In the genomic region with DNA sequence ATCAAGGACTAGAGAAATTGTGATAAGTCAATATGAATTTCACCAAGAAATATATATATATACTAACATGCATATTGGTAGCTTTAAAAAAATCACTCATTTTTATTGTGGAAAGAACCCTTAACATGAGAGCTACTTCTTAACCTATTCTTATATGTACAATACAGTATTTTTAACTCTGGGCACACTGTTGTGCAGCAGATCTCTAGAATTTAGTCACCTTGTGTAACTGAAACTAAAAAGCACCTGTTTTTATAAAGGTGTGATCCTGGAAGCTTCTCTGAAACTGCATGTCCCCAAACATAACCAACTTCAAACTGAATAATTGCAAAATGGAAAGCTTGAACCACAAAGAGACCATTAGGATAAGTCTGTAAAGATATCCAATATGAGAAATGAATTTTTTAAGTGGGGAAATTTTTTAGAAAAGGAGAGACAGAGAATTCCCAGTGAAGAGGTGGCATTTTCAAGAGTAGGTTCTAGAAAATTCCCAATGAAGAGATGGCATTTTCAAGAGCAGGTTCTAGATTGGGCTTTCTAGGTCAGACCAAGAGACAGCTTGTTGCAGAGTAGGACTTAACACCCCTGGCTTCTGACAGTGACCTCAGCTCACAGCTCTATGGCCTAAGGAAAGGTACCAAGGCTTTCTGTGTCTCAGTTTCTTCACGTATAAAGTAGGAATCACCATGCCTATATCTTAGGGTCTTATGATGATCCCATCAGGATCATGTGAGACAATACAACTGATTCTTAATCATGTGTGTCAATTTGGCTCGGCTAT, we compare ENCODE assay signal across 19 cellular contexts. TPM values are rescaled to one million over a fixed set of nuclear protein-coding genes. Genes with fewer than 3 reads are reported as not detected.
DNase-seq lines count a peak whose midpoint lies in the region; ATAC-seq and TF ChIP-seq lines count a peak whose summit lies in the region.
"Had no signal": no experiment of that assay in that cellular context is flagged by ENCODE, and none has a peak within 500 bp of the region (broad histone marks: within the 10 kb centered on the region; RNA-seq: fewer than 3 reads in every experiment).

No MANE protein-coding gene starts in this region.

- CTCF ChIA-PET in CD8-positive, alpha-beta T cell (lab: Charles Lee): no interaction called here

- no peak overlapping the region for H3K4me3 ChIP-seq in CD8-positive, alpha-beta T cell (ENCODE audit: low read depth, low read length)
- H3K4me3 ChIP-seq: A549, BLaER1, body of pancreas, testis had no signal

- H3K9me3 ChIP-seq in CD8-positive, alpha-beta T cell (ENCODE audit: low read length): no peaks in the 10 kb centered on the region
- H3K9me3 ChIP-seq: A549, BLaER1, body of pancreas, testis had no signal

- H3K27ac Mint-ChIP-seq in CD8-positive, alpha-beta T cell: no peak overlapping the region
- H3K27ac Mint-ChIP-seq: activated naive CD8-positive, alpha-beta T cell; activated T-cell treated with anti-CD3 and anti-CD28 coated beads, Interleukin-2, amount 50 U/mL, for 72 hours; T-helper 1 cell treated with Interleukin-12 subunit alpha and Interleukin-12 subunit beta and Interleukin-4 antibody, amounts not matched to agents 30 μg/mL and 1 μg/mL, for 36 hours; WTC11 had no signal

- no peaks in the 10 kb centered on the region for H3K27me3 ChIP-seq in CD8-positive, alpha-beta T cell (ENCODE audit: insufficient read depth, low read length)
- H3K27me3 ChIP-seq: BLaER1, body of pancreas, testis had no signal

- no peaks in the 10 kb centered on the region for H3K9me3 Mint-ChIP-seq in CD8-positive, alpha-beta T cell
- H3K9me3 Mint-ChIP-seq: activated T-cell treated with anti-CD3 and anti-CD28 coated beads, Interleukin-2, amount 50 U/mL, for 72 hours; T-helper 1 cell treated with Interleukin-12 subunit alpha and Interleukin-12 subunit beta and Interleukin-4 antibody, amounts not matched to agents 30 μg/mL and 1 μg/mL, for 36 hours; WTC11 had no signal

- intact Hi-C loops in CD8-positive, alpha-beta T cell (cut with DNase I, micrococcal nuclease): no loop called here

- no peaks in the 10 kb centered on the region for H3K36me3 ChIP-seq in CD8-positive, alpha-beta T cell (ENCODE audit: insufficient read depth, low read length)
- H3K36me3 ChIP-seq: BLaER1 had no signal

- no peaks in the 10 kb centered on the region for H3K27me3 Mint-ChIP-seq in CD8-positive, alpha-beta T cell (ENCODE audit: low read depth)
- H3K27me3 Mint-ChIP-seq: activated naive CD8-positive, alpha-beta T cell had no signal

- H3K4me1 Mint-ChIP-seq in CD8-positive, alpha-beta T cell (ENCODE audit: low read depth): no peaks in the 10 kb centered on the region

- ATAC-seq in GM18499 (IDR thresholded peaks at IDR 0.05; ENCODE audit: insufficient read depth, unreplicated experiment): peak; percentile 74
- ATAC-seq in GM19455 (IDR thresholded peaks at IDR 0.05; ENCODE audit: unreplicated experiment): peak; percentile 82
- ATAC-seq in HG02623 (IDR thresholded peaks at IDR 0.05; ENCODE audit: unreplicated experiment): peak; percentile 55
- ATAC-seq in HG03432 (IDR thresholded peaks at IDR 0.05; ENCODE audit: unreplicated experiment): peak; percentile 90
- no peak for ATAC-seq in CD8-positive, alpha-beta T cell
- ATAC-seq in left lobe of liver: no peak
- ATAC-seq: A549; activated T-cell treated with anti-CD3 and anti-CD28 coated beads, Interleukin-2, amount 50 U/mL, for 72 hours; body of pancreas; WTC11 had no signal

- no peaks in the 10 kb centered on the region for H3K36me3 Mint-ChIP-seq in CD8-positive, alpha-beta T cell
- H3K36me3 Mint-ChIP-seq: activated naive CD8-positive, alpha-beta T cell; WTC11 had no signal

- DNase-seq in CD8-positive, alpha-beta T cell: no peak
- DNase-seq in NCI-H2196 (lab: John Stamatoyannopoulos, UW; ENCODE audit: unreplicated experiment) (no peak), occipital lobe (lab: John Stamatoyannopoulos, UW) (no peak), left lobe of liver (ENCODE audit: low spot score) (no peak)
- DNase-seq: activated T-cell treated with anti-CD3 and anti-CD28 coated beads, Interleukin-2, amount 50 U/mL, for 72 hours; body of pancreas; Karpas-422; NCI-H69; retina; testis had no signal

- POLR2A ChIA-PET in CD8-positive, alpha-beta T cell (lab: Charles Lee): no interaction called here

- TF ChIP-seq CTCF in CD8-positive, alpha-beta T cell (IDR thresholded peaks at IDR 0.05): no peak

- no peak overlapping the region for H3K27ac ChIP-seq in CD8-positive, alpha-beta T cell (ENCODE audit: low read depth, low read length)
- H3K27ac ChIP-seq: A549, BLaER1, body of pancreas, testis had no signal

- no peak overlapping the region for H3K4me3 Mint-ChIP-seq in CD8-positive, alpha-beta T cell
- H3K4me3 Mint-ChIP-seq: activated naive CD8-positive, alpha-beta T cell; activated T-cell treated with anti-CD3 and anti-CD28 coated beads, Interleukin-2, amount 50 U/mL, for 72 hours; T-helper 1 cell treated with Interleukin-12 subunit alpha and Interleukin-12 subunit beta and Interleukin-4 antibody, amounts not matched to agents 30 μg/mL and 1 μg/mL, for 36 hours; WTC11 had no signal

- H3K4me1 ChIP-seq in CD8-positive, alpha-beta T cell (ENCODE audit: insufficient read depth, low read length): no peaks in the 10 kb centered on the region
- H3K4me1 ChIP-seq: A549, BLaER1, body of pancreas, testis had no signal

RNA-seq across cellular contexts. Expression of a gene that starts 22.0 kb away (rescaled TPM):
- total RNA-seq in CD8-positive, alpha-beta T cell: not detected
- total RNA-seq in occipital lobe (5.5 TPM), left lobe of liver (29.6 TPM)
- total RNA-seq: activated T-cell treated with anti-CD3 and anti-CD28 coated beads, Interleukin-2, amount 50 U/mL, for 72 hours had no signal

Comparison
In these comparisons a context has a peak if more than half of its experiments do, and no peak if none do; other contexts are left out.
1. ATAC-seq: peak in GM18499 (single experiment), GM19455 (single experiment), HG02623 (single experiment) and HG03432 (single experiment); none in CD8-positive, alpha-beta T cell (single experiment) and left lobe of liver (single experiment).